ENCODE assay signal across 8 cellular contexts in genomic region chr22:20803696-20804324, GRCh38. TPM values are rescaled to one million over a fixed set of nuclear protein-coding genes. Genes with fewer than 3 reads are reported as not detected.
DNase-seq lines count a peak whose midpoint lies in the region; ATAC-seq and TF ChIP-seq lines count a peak whose summit lies in the region.

No MANE protein-coding gene starts in this region.

- no peak for ATAC-seq in foreskin keratinocyte

- no peaks in the 10 kb centered on the region for H3K27me3 ChIP-seq in foreskin keratinocyte
- no peaks in the 10 kb centered on the region for H3K27me3 ChIP-seq in tibial nerve

- H3K4me3 ChIP-seq in tibial nerve = no peak overlapping the region

- TF ChIP-seq POLR2A in tibial nerve (IDR thresholded peaks at IDR 0.05) = no peak

- TF ChIP-seq CTCF in foreskin keratinocyte (conservative IDR thresholded peaks at IDR 0.05) = peak; percentile 58
- TF ChIP-seq CTCF in tibial nerve (IDR thresholded peaks at IDR 0.05) = peak in 2 of 5 experiments; percentile 14 to 28

- no peaks in the 10 kb centered on the region for H3K4me1 ChIP-seq in foreskin keratinocyte
- no peaks in the 10 kb centered on the region for H3K4me1 ChIP-seq in tibial nerve

- WGBS in tibial nerve, 2 donors = 70 to 77% methylated on average over 11 of the region's 11 CpGs

- DNase-seq in CMK (ENCODE audit: low read depth) = peak; percentile 22
- DNase-seq in activated CD8-positive, alpha-beta memory T cell treated with anti-CD3 and anti-CD28 coated beads for 24 hours = peak; percentile 64
- no peak for DNase-seq in foreskin keratinocyte
- DNase-seq in stimulated activated CD4-positive, alpha-beta T cell treated with anti-CD3 and anti-CD28 coated beads, Interleukin-15, amount 100 ng/mL, for 48 hours (ENCODE audit: low read depth in 2 of 2) = peak; percentile 6 to 12
- DNase-seq in tibial nerve (ENCODE audit: low spot score in 2 of 2) = no peak
- DNase-seq in NCI-H2081 treated with DMSO at 0.1 percent for 48 hours (lab: John Stamatoyannopoulos, UW) = no peak
- DNase-seq in inferior parietal cortex (ENCODE audit: extremely low spot score) = no peak

- no peaks in the 10 kb centered on the region for H3K9me3 ChIP-seq in tibial nerve

- peaks cover 6 to 97% (median 37%) of the 10 kb centered on the region in 3 donors for H3K36me3 ChIP-seq in tibial nerve

- peak; percentile 70 for TF ChIP-seq RAD21 in Ishikawa (IDR thresholded peaks at IDR 0.05; ENCODE audit: low read depth)

- no peak overlapping the region for H3K27ac ChIP-seq in foreskin keratinocyte
- no peak overlapping the region for H3K27ac ChIP-seq in tibial nerve

- TF ChIP-seq EP300 in Ishikawa (IDR thresholded peaks at IDR 0.05; ENCODE audit: borderline replicate concordance) (no peak), tibial nerve (IDR thresholded peaks at IDR 0.05) (no peak)

TF ChIP-seq in Ishikawa, 13 proteins besides CTCF, POLR2A, EP300 and RAD21:
- TF ChIP-seq TAF1 (IDR thresholded peaks at IDR 0.05; ENCODE audit: low read depth) (no peak), ZBTB7A (IDR thresholded peaks at IDR 0.05; ENCODE audit: low read depth) (no peak), EGR1 (IDR thresholded peaks at IDR 0.05) (no peak), NFIC (IDR thresholded peaks at IDR 0.05) (no peak), USF1 (IDR thresholded peaks at IDR 0.05) (no peak), TEAD4 (IDR thresholded peaks at IDR 0.05) (no peak), CREB1 (IDR thresholded peaks at IDR 0.05; ENCODE audit: low read depth) (no peak), TCF12 (IDR thresholded peaks at IDR 0.05; ENCODE audit: low read depth) (no peak), FOXM1 (IDR thresholded peaks at IDR 0.05; ENCODE audit: borderline replicate concordance, low read depth) (no peak), CEBPB (IDR thresholded peaks at IDR 0.05) (no peak), YY1 (IDR thresholded peaks at IDR 0.05; ENCODE audit: low read depth) (no peak), MAX (IDR thresholded peaks at IDR 0.05) (no peak), REST (IDR thresholded peaks at IDR 0.05; ENCODE audit: low read depth) (no peak)

RNA-seq across cellular contexts. Expression of gene SERPIND1, which starts 29.9 kb away (rescaled TPM):
- total RNA-seq in foreskin keratinocyte (not detected in 2 replicates), tibial nerve (1 to 10 TPM in 1 of 4 donors, under 1 TPM in 1, not detected in 2; 0.42 to 1.2 TPM)
- polyA plus RNA-seq in foreskin keratinocyte = not detected in 2 replicates

RNA-seq across cellular contexts. Expression of gene PI4KA, which starts 54.8 kb away (rescaled TPM):
- 26.0 and 27.9 TPM in 2 replicates for total RNA-seq in foreskin keratinocyte
- 19.7 and 20.9 TPM in 2 replicates for polyA plus RNA-seq in foreskin keratinocyte
- total RNA-seq in tibial nerve = 100 to 1,000 TPM in 2 of 4 donors, 10 to 100 TPM in 2; 76.5 to 164 (median 115) TPM

RNA-seq across cellular contexts. Expression of gene SNAP29, which starts 55.0 kb away (rescaled TPM):
- total RNA-seq in foreskin keratinocyte (16.3 and 17.7 TPM in 2 replicates), tibial nerve (10 to 100 TPM; 18.3 to 36.1 (median 19.6) TPM)
- 29.2 and 36.5 TPM in 2 replicates for polyA plus RNA-seq in foreskin keratinocyte

Comparison
In these comparisons a context has a peak if more than half of its experiments do, and no peak if none do; other contexts are left out.
1. DNase-seq: peak in CMK (single experiment), activated CD8-positive, alpha-beta memory T cell treated with anti-CD3 and anti-CD28 coated beads for 24 hours (single experiment) and stimulated activated CD4-positive, alpha-beta T cell treated with anti-CD3 and anti-CD28 coated beads, Interleukin-15, amount 100 ng/mL, for 48 hours (2 of 2); none in foreskin keratinocyte (0 of 2), tibial nerve (0 of 2), NCI-H2081 treated with DMSO at 0.1 percent for 48 hours (single experiment) and inferior parietal cortex (single experiment).